ENCODE assay signal across 11 cellular contexts in the genomic region with DNA sequence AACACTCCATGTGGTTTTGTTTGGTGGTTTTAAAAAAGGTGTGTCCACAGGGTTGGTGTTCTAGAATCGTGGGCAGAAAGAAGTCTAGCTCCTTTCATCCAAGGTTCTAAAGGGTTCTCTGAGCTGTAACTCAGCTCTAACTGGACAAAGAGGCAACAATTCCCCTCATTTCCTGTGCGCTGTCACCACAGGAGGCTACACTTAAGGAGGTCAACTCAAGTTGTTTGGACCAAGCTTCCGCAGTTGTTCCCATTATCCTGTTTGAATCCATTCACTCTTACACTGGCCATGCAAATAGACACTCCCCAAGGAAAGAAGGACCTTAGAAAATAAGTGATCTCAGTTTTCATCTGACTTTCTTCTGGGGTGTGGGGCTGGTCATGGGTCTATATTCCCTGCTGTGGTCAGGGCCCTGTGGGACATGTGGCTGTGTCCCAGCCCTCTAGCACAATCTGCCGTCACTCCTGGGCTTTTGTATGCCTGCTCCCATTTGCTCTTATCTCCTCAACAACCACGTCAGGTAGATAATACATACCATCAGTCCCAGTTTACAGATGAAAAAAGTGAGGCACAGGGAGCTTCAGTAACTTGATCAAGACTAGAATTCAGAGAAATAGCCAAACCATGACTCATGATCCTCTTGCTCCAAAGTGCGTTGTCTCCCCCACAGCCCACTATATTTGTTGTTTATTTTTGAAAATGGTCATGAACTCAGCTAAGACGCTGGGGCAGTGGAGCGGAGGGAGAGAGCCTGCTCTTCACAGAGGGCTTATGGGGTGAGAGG.
DNase-seq lines count a peak whose midpoint lies in the region; ATAC-seq and TF ChIP-seq lines count a peak whose summit lies in the region.
"Had no signal": no experiment of that assay in that cellular context is flagged by ENCODE, and none has a peak within 500 bp of the region (broad histone marks: within the 10 kb centered on the region; RNA-seq: fewer than 3 reads in every experiment).

No MANE protein-coding gene starts in this region.

- no peaks in the 10 kb centered on the region for H3K79me2 ChIP-seq in fibroblast of lung (ENCODE audit: control insufficient read depth, insufficient read depth, low read length)

- H3K4me3 Mint-ChIP-seq in progenitor cell of endocrine pancreas (ENCODE audit: low read depth): no peak overlapping the region

- ATAC-seq in HG03520 (IDR thresholded peaks at IDR 0.05; ENCODE audit: unreplicated experiment) (no peak), HG02798 (IDR thresholded peaks at IDR 0.05; ENCODE audit: poor library complexity, unreplicated experiment) (no peak)

- DNase-seq in Caki2 (ENCODE audit: low read depth) (peak; percentile 71), RKO (ENCODE audit: low spot score) (peak; percentile 12), fibroblast of lung (ENCODE audit: low read depth in 2 of 2) (peak; percentile 48 to 77), progenitor cell of endocrine pancreas (ENCODE audit: low spot score, unreplicated experiment) (no peak), NCI-H1930 (lab: John Stamatoyannopoulos, UW) (no peak), NAMALWA (ENCODE audit: low spot score) (no peak)
- DNase-seq: NCI-H2081 treated with DMSO at 0.1 percent for 48 hours; stimulated activated CD4-positive, alpha-beta T cell treated with anti-CD3 and anti-CD28 coated beads, Interleukin-4, amount 100 ng/mL, for 4 hours had no signal

- H3K9me3 Mint-ChIP-seq in progenitor cell of endocrine pancreas (ENCODE audit: low read depth): peaks cover 6% of the 10 kb centered on the region

- no peak overlapping the region for H3K4me2 ChIP-seq in fibroblast of lung (ENCODE audit: extremely low read depth, insufficient read depth, low read length)

- no peaks in the 10 kb centered on the region for H4K20me1 ChIP-seq in fibroblast of lung (ENCODE audit: control insufficient read depth, extremely low read depth, insufficient read depth, low read length)

- peaks cover 2% of the 10 kb centered on the region for H3K27me3 ChIP-seq in fibroblast of lung (ENCODE audit: control insufficient read depth, insufficient read depth, low read length)
- H3K27me3 ChIP-seq: BE2C had no signal

- H3K27ac ChIP-seq in fibroblast of lung (ENCODE audit: insufficient read depth, low read length): no peak overlapping the region

- H3K27me3 Mint-ChIP-seq in progenitor cell of endocrine pancreas: no peaks in the 10 kb centered on the region

- no peak overlapping the region for H3K9ac ChIP-seq in fibroblast of lung (ENCODE audit: insufficient read depth, low read length)

- no peak overlapping the region for H3K4me3 ChIP-seq in fibroblast of lung (replicated peaks in 1 of 4; ENCODE audit: control extremely low read depth in 1 of 4, insufficient read depth in 1 of 4, low read depth in 3 of 4, low read length in 4 of 4)

- no peaks in the 10 kb centered on the region for H3K36me3 ChIP-seq in fibroblast of lung (ENCODE audit: control insufficient read depth, insufficient read depth, low read length)
- H3K36me3 ChIP-seq: BE2C had no signal

- in situ Hi-C loops in Caki2 (cut with HindIII; ENCODE audit: low pct_unique_long_range_greater_than_20kb, low sequenced_read_pairs): no loop called here

- peak overlapping the region; percentile 95 for H3K27ac Mint-ChIP-seq in progenitor cell of endocrine pancreas

- peaks cover 49% of the 10 kb centered on the region for H3K4me1 Mint-ChIP-seq in progenitor cell of endocrine pancreas (ENCODE audit: low read depth)

- H2AFZ ChIP-seq in fibroblast of lung (ENCODE audit: low read length): no peak overlapping the region

- TF ChIP-seq CTCF in fibroblast of lung (conservative IDR thresholded peaks at IDR 0.05 in 1 of 2, IDR thresholded peaks at IDR 0.05 in 1 of 2; ENCODE audit: low read depth in 1 of 2, low read length in 2 of 2) (no peak), progenitor cell of endocrine pancreas (IDR thresholded peaks at IDR 0.05; ENCODE audit: unreplicated experiment) (no peak)

- H3K4me1 ChIP-seq in fibroblast of lung (ENCODE audit: control insufficient read depth, extremely low read depth, insufficient read depth, low read length): peaks cover 5% of the 10 kb centered on the region

- H3K36me3 Mint-ChIP-seq in progenitor cell of endocrine pancreas (ENCODE audit: insufficient read depth): peaks cover 4% of the 10 kb centered on the region

- no peaks in the 10 kb centered on the region for H3K9me3 ChIP-seq in fibroblast of lung (ENCODE audit: control insufficient read depth, insufficient read depth, low read depth, low read length)
- H3K9me3 ChIP-seq: BE2C had no signal

Comparison
In these comparisons a context has a peak if more than half of its experiments do, and no peak if none do; other contexts are left out.
1. DNase-seq: peak in Caki2 (single experiment), RKO (single experiment) and fibroblast of lung (2 of 2); none in progenitor cell of endocrine pancreas (single experiment), NCI-H1930 (0 of 2) and NAMALWA (single experiment).